Comparison of ENCODE assay signal across 26 cellular contexts in genomic region chr5:16909464-16909863, GRCh38. TPM values are rescaled to one million over a fixed set of nuclear protein-coding genes. Genes with fewer than 3 reads are reported as not detected.
DNase-seq lines count a peak whose midpoint lies in the region; ATAC-seq and TF ChIP-seq lines count a peak whose summit lies in the region.
"Had no signal": no experiment of that assay in that cellular context is flagged by ENCODE, and none has a peak within 500 bp of the region (broad histone marks: within the 10 kb centered on the region; RNA-seq: fewer than 3 reads in every experiment).

No MANE protein-coding gene starts in this region.

- no peak for TF ChIP-seq POLR2A in right lobe of liver (IDR thresholded peaks at IDR 0.05)

- POLR2A ChIA-PET in A673 (lab: Charles Lee; ENCODE audit: low non-redundant PET) (no interaction called here), HEK293 (lab: Yijun Ruan, JAX) (interaction anchor here (0.7 kb wide), 1 partner anchor 15 kb away, joined by 5 read pairs; no protein-coding TSS in a partner anchor)

- intact Hi-C loops in A673 (cut with micrococcal nuclease; ENCODE audit: unreplicated experiment) (no loop called here), lower lobe of right lung (cut with DNase I) (no loop called here), right lobe of liver (cut with DNase I) (no loop called here)

- H3K4me1 ChIP-seq in A673 (ENCODE audit: insufficient read depth, low read length, poor library complexity, severe bottlenecking) (peaks cover 61% of the 10 kb centered on the region), HEK293 (ENCODE audit: control insufficient read depth, insufficient read depth, low read length) (peaks cover 28% of the 10 kb centered on the region), SJSA1 (replicated peaks) (peaks cover 32% of the 10 kb centered on the region), lower lobe of right lung (peaks cover 27% of the 10 kb centered on the region), right lobe of liver (no peaks in the 10 kb centered on the region)
- H3K4me1 ChIP-seq: ascending aorta; BLaER1 treated with 17β-estradiol and CSF1 and Interleukin-3, amounts not matched to agents 10 nM and 100 nM; uterus had no signal

- H3K36me3 ChIP-seq in A673 (ENCODE audit: insufficient read depth, low read length, poor library complexity, severe bottlenecking) (peaks cover 7% of the 10 kb centered on the region), HEK293 (ENCODE audit: control insufficient read depth in 2 of 2, insufficient read depth in 1 of 2, low read length in 2 of 2) (no peaks in the 10 kb centered on the region; a peak in 1 of 3 replicates), SJSA1 (peaks cover 9% of the 10 kb centered on the region), lower lobe of right lung (no peaks in the 10 kb centered on the region), right lobe of liver (no peaks in the 10 kb centered on the region)
- H3K36me3 ChIP-seq: ascending aorta; BLaER1 treated with 17β-estradiol and CSF1 and Interleukin-3, amounts not matched to agents 10 nM and 100 nM; thoracic aorta; uterus had no signal

- H3K9me3 ChIP-seq in A673 (ENCODE audit: low read depth, low read length, poor library complexity, severe bottlenecking) (no peaks in the 10 kb centered on the region), HEK293 (ENCODE audit: control insufficient read depth, insufficient read depth, low read depth, low read length) (no peaks in the 10 kb centered on the region), SJSA1 (replicated peaks) (no peaks in the 10 kb centered on the region), lower lobe of right lung (no peaks in the 10 kb centered on the region), right lobe of liver (no peaks in the 10 kb centered on the region)
- H3K9me3 ChIP-seq: ascending aorta, thoracic aorta, uterus had no signal

- no peak for TF ChIP-seq CTCF in A673 (conservative IDR thresholded peaks at IDR 0.05; ENCODE audit: low read depth, low read length)
- TF ChIP-seq CTCF in HEK293 (tag by site-specific recombination; IDR thresholded peaks at IDR 0.05): no peak
- no peak for TF ChIP-seq CTCF in lower lobe of right lung (IDR thresholded peaks at IDR 0.05)
- no peak for TF ChIP-seq CTCF in right lobe of liver (IDR thresholded peaks at IDR 0.05)

- no peaks in the 10 kb centered on the region for H3K27me3 ChIP-seq in A673 (replicated peaks; ENCODE audit: insufficient read depth, low read depth, low read length, poor library complexity)
- H3K27me3 ChIP-seq in SJSA1 (replicated peaks): no peaks in the 10 kb centered on the region
- H3K27me3 ChIP-seq in lower lobe of right lung (ENCODE audit: low read depth): no peaks in the 10 kb centered on the region
- no peaks in the 10 kb centered on the region for H3K27me3 ChIP-seq in right lobe of liver
- H3K27me3 ChIP-seq: ascending aorta; BLaER1 treated with 17β-estradiol and CSF1 and Interleukin-3, amounts not matched to agents 10 nM and 100 nM; uterus had no signal

- H3K4me3 ChIP-seq in A673 (ENCODE audit: low read depth, low read length, poor library complexity, severe bottlenecking): no peak overlapping the region
- H3K4me3 ChIP-seq in HEK293 (ENCODE audit: low read depth, low read length): no peak overlapping the region
- H3K4me3 ChIP-seq in SJSA1: no peak overlapping the region
- no peak overlapping the region for H3K4me3 ChIP-seq in lower lobe of right lung
- no peak overlapping the region for H3K4me3 ChIP-seq in right lobe of liver
- H3K4me3 ChIP-seq: ascending aorta; BLaER1 treated with 17β-estradiol and CSF1 and Interleukin-3, amounts not matched to agents 10 nM and 100 nM; thoracic aorta; uterus had no signal

- no TSS peak for BruUV-seq in A673 (replicated peaks; lab: Mats Ljungman, UMichigan)

- ATAC-seq in GM18907 (IDR thresholded peaks at IDR 0.05; ENCODE audit: unreplicated experiment): no peak
- ATAC-seq in lower lobe of right lung: no peak
- no peak for ATAC-seq in right lobe of liver
- no peak for ATAC-seq in GM18868 (IDR thresholded peaks at IDR 0.05; ENCODE audit: unreplicated experiment)
- ATAC-seq: left colon had no signal

- peak overlapping the region; percentile 18 for H3K27ac ChIP-seq in A673 (ENCODE audit: low read depth, low read length, poor library complexity, severe bottlenecking)
- H3K27ac ChIP-seq in HEK293 (ENCODE audit: extremely low read depth, low read depth, low read length): no peak overlapping the region
- H3K27ac ChIP-seq in SJSA1: no peak overlapping the region
- H3K27ac ChIP-seq in lower lobe of right lung: no peak overlapping the region
- no peak overlapping the region for H3K27ac ChIP-seq in right lobe of liver
- H3K27ac ChIP-seq: ascending aorta; BLaER1 treated with 17β-estradiol and CSF1 and Interleukin-3, amounts not matched to agents 10 nM and 100 nM; thoracic aorta; uterus had no signal

- DNase-seq in A673 (ENCODE audit: low spot score) (peak; percentile 72), SJSA1 (ENCODE audit: low read depth in 1 of 2, low spot score in 2 of 2) (peak; percentile 59 to 65), iris pigment epithelial cell (ENCODE audit: low read depth) (peak; percentile 77), lower lobe of right lung (no peak), right lobe of liver (no peak)
- DNase-seq: activated CD4-positive, alpha-beta memory T cell treated with anti-CD3 and anti-CD28 coated beads, Interleukin-2, amount 10 ng/mL, durations not matched to agents 7 days and 5 days; activated CD4-positive, CD25-positive, alpha-beta regulatory T cell treated with anti-CD3 and anti-CD28 coated beads, Interleukin-2, amount 50 U/mL, for 72 hours; cerebellar nuclear complex; head of caudate nucleus; KBM-7; left colon; mesendoderm; MM.1S; NCI-H146; NK-92 treated with Interleukin-12 subunit alpha and Interleukin-12 subunit beta, amount 100 ng/mL, for 24 hours; SIG-M5; stimulated activated CD4-positive, alpha-beta T cell treated with anti-CD3 and anti-CD28 coated beads, Interleukin-12 subunit alpha, Interleukin-12 subunit beta, amount 100 ng/mL, for 4 hours; stimulated activated naive CD4-positive, alpha-beta T cell treated with Interleukin-2 at 50 U/mL for 16 hours; uterus had no signal

- 58% methylated on average over 7 of the region's 7 CpGs for WGBS in right lobe of liver (ENCODE audit: insufficient coverage, low coverage, low lambda C conversion rate, missing lambda C conversion rate)

- CTCF ChIA-PET in A673 (lab: Charles Lee) (no interaction called here), HEK293 (lab: Yijun Ruan, JAX) (interaction anchor here (0.6 kb wide), 1 partner anchor 245 kb away, joined by 3 read pairs; no protein-coding TSS in a partner anchor)

TF ChIP-seq in HEK293, 187 proteins besides CTCF, POLR2A, EP300 and RAD21 (continues in another document):
- no peak for TF ChIP-seq ZNF664 (tag by site-specific recombination; IDR thresholded peaks at IDR 0.05)
- peak; percentile 83 for TF ChIP-seq ZBTB44 (tag by site-specific recombination; IDR thresholded peaks at IDR 0.05)
- TF ChIP-seq WT1 (tag by site-specific recombination; IDR thresholded peaks at IDR 0.05): peak; percentile 61
- TF ChIP-seq, protein P1, sequence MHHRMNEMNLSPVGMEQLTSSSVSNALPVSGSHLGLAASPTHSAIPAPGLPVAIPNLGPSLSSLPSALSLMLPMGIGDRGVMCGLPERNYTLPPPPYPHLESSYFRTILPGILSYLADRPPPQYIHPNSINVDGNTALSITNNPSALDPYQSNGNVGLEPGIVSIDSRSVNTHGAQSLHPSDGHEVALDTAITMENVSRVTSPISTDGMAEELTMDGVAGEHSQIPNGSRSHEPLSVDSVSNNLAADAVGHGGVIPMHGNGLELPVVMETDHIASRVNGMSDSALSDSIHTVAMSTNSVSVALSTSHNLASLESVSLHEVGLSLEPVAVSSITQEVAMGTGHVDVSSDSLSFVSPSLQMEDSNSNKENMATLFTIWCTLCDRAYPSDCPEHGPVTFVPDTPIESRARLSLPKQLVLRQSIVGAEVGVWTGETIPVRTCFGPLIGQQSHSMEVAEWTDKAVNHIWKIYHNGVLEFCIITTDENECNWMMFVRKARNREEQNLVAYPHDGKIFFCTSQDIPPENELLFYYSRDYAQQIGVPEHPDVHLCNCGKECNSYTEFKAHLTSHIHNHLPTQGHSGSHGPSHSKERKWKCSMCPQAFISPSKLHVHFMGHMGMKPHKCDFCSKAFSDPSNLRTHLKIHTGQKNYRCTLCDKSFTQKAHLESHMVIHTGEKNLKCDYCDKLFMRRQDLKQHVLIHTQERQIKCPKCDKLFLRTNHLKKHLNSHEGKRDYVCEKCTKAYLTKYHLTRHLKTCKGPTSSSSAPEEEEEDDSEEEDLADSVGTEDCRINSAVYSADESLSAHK (tag by site-specific recombination; IDR thresholded peaks at IDR 0.05): peak; percentile 62

RNA-seq across cellular contexts. Expression of gene MYO10, which starts 26.6 kb away (rescaled TPM):
- 194 and 202 TPM in 2 replicates for total RNA-seq in A673 (2021)
- 38.8 and 54.3 TPM in 2 replicates for total RNA-seq in SJSA1 (2014; rRNA removed; shearing (Covaris generic))
- 51.5 TPM for total RNA-seq in lower lobe of right lung
- total RNA-seq in right lobe of liver: 10 to 100 TPM in 2 of 6 experiments, 1 to 10 TPM in 4; 3.9 to 13.1 (median 6.9) TPM
- total RNA-seq: T-helper 1 cell treated with Interleukin-12 subunit alpha and Interleukin-12 subunit beta and Interleukin-4 antibody, amounts not matched to agents 30 ng/mL and 1 ng/mL, for 36 hours had no signal

Comparison
In these comparisons a context has a peak if more than half of its experiments do, and no peak if none do; other contexts are left out.
1. DNase-seq: peak in A673 (single experiment), SJSA1 (2 of 2) and iris pigment epithelial cell (single experiment); none in lower lobe of right lung (single experiment) and right lobe of liver (0 of 3).